1 cellular context compared by ENCODE assay signal in genomic region chrX:30679369-30679768, GRCh38.
A peak's percentile ranks its signal among the peaks of the same experiment; 100 is the strongest.
TF ChIP-seq lines count a peak whose summit lies in the region.

No MANE protein-coding gene starts in this region.

TF ChIP-seq in HepG2, 621 proteins besides CTCF, POLR2A, EP300 and RAD21 (continued from another document and continues in another):
- TF ChIP-seq NFAT5 (CRISPR knock-in tag; IDR thresholded peaks at IDR 0.05) (no peak), CREM (IDR thresholded peaks at IDR 0.05) (peak; percentile 74), CREM (CRISPR knock-in tag; IDR thresholded peaks at IDR 0.05) (no peak), FOXJ3 (CRISPR knock-in tag; IDR thresholded peaks at IDR 0.05; ENCODE audit: borderline replicate concordance) (peak; percentile 56; the same call in 1 of the 2 replicates), GATA4 (IDR thresholded peaks at IDR 0.05; ENCODE audit: borderline replicate concordance, low read depth) (peak; percentile 27; the same call in 1 of the 2 replicates), PPARG (CRISPR knock-in tag; conservative IDR thresholded peaks at IDR 0.05) (peak; percentile 36; the same call in 1 of the 2 replicates), FOXA1 (IDR thresholded peaks at IDR 0.05) (no peak), FOXA1 (CRISPR knock-in tag; IDR thresholded peaks at IDR 0.05) (peak; percentile 50; the same call in 1 of the 2 replicates), NCOR1 (IDR thresholded peaks at IDR 0.05; ENCODE audit: borderline replicate concordance, low read length) (peak; percentile 77; the same call in 1 of the 2 replicates), CBX2 (IDR thresholded peaks at IDR 0.05; ENCODE audit: low read depth, low read length) (no peak), CBX2 (CRISPR knock-in tag; IDR thresholded peaks at IDR 0.05; ENCODE audit: low read depth) (no peak), ZFP91 (CRISPR knock-in tag; IDR thresholded peaks at IDR 0.05; ENCODE audit: borderline replicate concordance) (no peak), BRCA1 (CRISPR knock-in tag; IDR thresholded peaks at IDR 0.05) (no peak), SALL1 (CRISPR knock-in tag; IDR thresholded peaks at IDR 0.05) (peak; percentile 95), AHDC1 (CRISPR knock-in tag; IDR thresholded peaks at IDR 0.05; ENCODE audit: borderline replicate concordance) (peak; percentile 59; the same call in 1 of the 2 replicates), KDM5A (IDR thresholded peaks at IDR 0.05; ENCODE audit: borderline replicate concordance, low read length) (no peak), SOX13 (IDR thresholded peaks at IDR 0.05) (no peak), SOX13 (CRISPR knock-in tag; conservative IDR thresholded peaks at IDR 0.05 in 1 of 2, IDR thresholded peaks at IDR 0.05 in 1 of 2) (peak in 1 of 2 experiments; percentile 75; a peak in 2 of 4 replicates), ZNF12 (CRISPR knock-in tag; IDR thresholded peaks at IDR 0.05) (no peak), ETV5 (CRISPR knock-in tag; IDR thresholded peaks at IDR 0.05; ENCODE audit: borderline replicate concordance) (peak; percentile 31; the same call in 1 of the 2 replicates), ZGPAT (CRISPR knock-in tag; IDR thresholded peaks at IDR 0.05) (peak; percentile 53), GFI1 (CRISPR knock-in tag; IDR thresholded peaks at IDR 0.05; ENCODE audit: borderline replicate concordance) (0 out of 2 replicates have a peak, but pooled peaks have one; percentile 31), PAXIP1 (CRISPR knock-in tag; conservative IDR thresholded peaks at IDR 0.05) (peak; percentile 92), ARID3A (IDR thresholded peaks at IDR 0.05; ENCODE audit: low read depth, low read length) (peak; percentile 68; the same call in 1 of the 2 replicates), ZNF891 (CRISPR knock-in tag; IDR thresholded peaks at IDR 0.05) (no peak), CBX5 (CRISPR knock-in tag; IDR thresholded peaks at IDR 0.05; ENCODE audit: borderline replicate concordance) (no peak), ZNF614 (CRISPR knock-in tag; IDR thresholded peaks at IDR 0.05; ENCODE audit: borderline replicate concordance) (0 out of 2 replicates have a peak, but pooled peaks have one; percentile 40), HOXD1 (CRISPR knock-in tag; IDR thresholded peaks at IDR 0.05) (no peak), RXRB (CRISPR knock-in tag; IDR thresholded peaks at IDR 0.05; ENCODE audit: borderline replicate concordance) (0 out of 2 replicates have a peak, but pooled peaks have one; percentile 34), MIXL1 (CRISPR knock-in tag; IDR thresholded peaks at IDR 0.05) (0 out of 2 replicates have a peak, but pooled peaks have one; percentile 14), SAP130 (CRISPR knock-in tag; IDR thresholded peaks at IDR 0.05; ENCODE audit: low read depth) (peak; percentile 40), HNF4G (IDR thresholded peaks at IDR 0.05; ENCODE audit: borderline replicate concordance, low read depth, low read length) (peak; percentile 26; the same call in 1 of the 2 replicates), HNF4G (CRISPR knock-in tag; IDR thresholded peaks at IDR 0.05; ENCODE audit: borderline replicate concordance, low read depth) (no peak), BATF2 (CRISPR knock-in tag; IDR thresholded peaks at IDR 0.05) (no peak), TOE1 (CRISPR knock-in tag; IDR thresholded peaks at IDR 0.05) (no peak), THAP11 (CRISPR knock-in tag; IDR thresholded peaks at IDR 0.05) (peak; percentile 19; the same call in 1 of the 2 replicates), ELF3 (CRISPR knock-in tag; IDR thresholded peaks at IDR 0.05) (peak; percentile 66), SOX5 (CRISPR knock-in tag; IDR thresholded peaks at IDR 0.05; ENCODE audit: borderline replicate concordance) (peak; percentile 81; the same call in 1 of the 2 replicates), TP53 (CRISPR knock-in tag; conservative IDR thresholded peaks at IDR 0.05) (no peak)
